In the genomic region with DNA sequence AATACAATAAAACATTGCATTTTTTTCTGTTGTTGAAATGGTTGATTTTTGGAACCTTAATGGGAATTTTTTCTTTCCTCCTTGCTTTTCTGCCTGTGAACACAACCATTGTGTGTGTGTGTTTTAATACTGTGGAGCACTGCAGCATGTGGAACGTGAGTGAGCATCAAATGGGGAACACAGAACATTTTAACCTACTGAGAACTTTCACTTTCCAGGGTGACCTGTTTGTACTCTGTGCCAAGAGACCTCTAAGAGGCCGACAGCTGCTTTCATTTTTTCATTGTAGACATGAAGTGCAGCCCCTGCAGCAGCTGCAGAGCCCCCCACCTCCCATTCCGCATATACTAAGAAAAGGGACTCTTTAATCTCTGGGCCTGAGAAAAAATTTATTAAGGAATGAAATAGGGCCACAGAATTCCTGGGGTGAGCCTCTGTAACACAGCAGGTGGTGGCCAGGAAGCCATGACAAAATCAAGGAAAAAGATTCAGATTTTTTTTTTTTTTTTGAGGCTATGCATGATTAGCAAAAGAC, we compare ENCODE assay signal across 27 cellular contexts.
"Had no signal": no experiment of that assay in that cellular context is flagged by ENCODE, and none has a peak within 500 bp of the region (broad histone marks: within the 10 kb centered on the region; RNA-seq: fewer than 3 reads in every experiment).

No MANE protein-coding gene starts in this region.

- H3K4me3 ChIP-seq: coronary artery, esophagus muscularis mucosa, heart right ventricle, left lung, right lobe of liver, smooth muscle cell, suprapubic skin, transverse colon, upper lobe of right lung, uterus had no signal

- H3K4me3 Mint-ChIP-seq: naive thymus-derived CD8-positive, alpha-beta T cell; stimulated activated naive CD8-positive, alpha-beta T cell treated with anti-CD3 and anti-CD28 coated beads, Interleukin-15, amount 100 ng/mL, for 72 hours had no signal

- H3K4me2 ChIP-seq: smooth muscle cell had no signal

- H3K27me3 ChIP-seq: esophagus muscularis mucosa, heart right ventricle, left lung, right lobe of liver, suprapubic skin, transverse colon, upper lobe of right lung, uterus had no signal

- H3K4me1 ChIP-seq: esophagus muscularis mucosa, heart right ventricle, left lung, parathyroid adenoma, right lobe of liver, suprapubic skin, transverse colon, upper lobe of right lung, uterus had no signal

- ATAC-seq: heart right ventricle; left cardiac atrium; left lung; naive thymus-derived CD8-positive, alpha-beta T cell; right lobe of liver; stimulated activated naive CD8-positive, alpha-beta T cell treated with anti-CD3 and anti-CD28 coated beads, Interleukin-15, amount 100 ng/mL, for 72 hours; upper lobe of right lung had no signal

- H3K4me1 Mint-ChIP-seq: naive thymus-derived CD8-positive, alpha-beta T cell; stimulated activated naive CD8-positive, alpha-beta T cell treated with anti-CD3 and anti-CD28 coated beads, Interleukin-15, amount 100 ng/mL, for 72 hours had no signal

- H3K27ac Mint-ChIP-seq: naive thymus-derived CD8-positive, alpha-beta T cell; progenitor cell of endocrine pancreas; stimulated activated naive CD8-positive, alpha-beta T cell treated with anti-CD3 and anti-CD28 coated beads, Interleukin-15, amount 100 ng/mL, for 72 hours had no signal

- DNase-seq: dermis blood vessel endothelial cell; effector memory CD4-positive, alpha-beta T cell; foreskin melanocyte; glutamatergic neuron; heart right ventricle; hippocampal formation; left cardiac atrium; left lung; mesenchymal stem cell; midbrain; naive thymus-derived CD8-positive, alpha-beta T cell; right lobe of liver; stimulated activated CD4-positive, alpha-beta T cell treated with anti-CD3 and anti-CD28 coated beads, Interleukin-12 subunit alpha, Interleukin-12 subunit beta, amount 100 ng/mL, for 4 hours; stimulated activated CD4-positive, alpha-beta T cell treated with anti-CD3 and anti-CD28 coated beads, Interleukin-1b, Interleukin-23, amount 100 ng/mL, for 48 hours; stimulated activated CD4-positive, alpha-beta T cell treated with anti-CD3 and anti-CD28 coated beads, Interleukin-4, amount 100 ng/mL, for 1 hour; stimulated activated CD8-positive, alpha-beta memory T cell treated with anti-CD3 and anti-CD28 coated beads, Interleukin-4, amount 100 ng/mL, for 48 hours; stimulated activated naive CD4-positive, alpha-beta T cell; stimulated activated naive CD8-positive, alpha-beta T cell treated with anti-CD3 and anti-CD28 coated beads, Interleukin-15, amount 100 ng/mL, for 72 hours; transverse colon; upper lobe of right lung; uterus had no signal

- H3K79me2 ChIP-seq: parathyroid adenoma had no signal

- H3K9me3 ChIP-seq: left lung, right lobe of liver, suprapubic skin, transverse colon, upper lobe of right lung had no signal

- H3K27me3 Mint-ChIP-seq: naive thymus-derived CD8-positive, alpha-beta T cell; progenitor cell of endocrine pancreas; stimulated activated naive CD8-positive, alpha-beta T cell treated with anti-CD3 and anti-CD28 coated beads, Interleukin-15, amount 100 ng/mL, for 72 hours had no signal

- H3K9ac ChIP-seq: parathyroid adenoma had no signal

- H3K36me3 ChIP-seq: esophagus muscularis mucosa, heart right ventricle, left lung, right lobe of liver, suprapubic skin, transverse colon, upper lobe of right lung had no signal

- H3K27ac ChIP-seq: coronary artery, esophagus muscularis mucosa, heart right ventricle, left lung, parathyroid adenoma, right lobe of liver, suprapubic skin, transverse colon, upper lobe of right lung, uterus had no signal

- H3K36me3 Mint-ChIP-seq: naive thymus-derived CD8-positive, alpha-beta T cell had no signal

- H2AFZ ChIP-seq: parathyroid adenoma had no signal
